Comparison of ENCODE assay signal across 10 cellular contexts in genomic region chr12:125968413-125968812, GRCh38.
"Had no signal": no experiment of that assay in that cellular context is flagged by ENCODE, and none has a peak within 500 bp of the region (broad histone marks: within the 10 kb centered on the region; RNA-seq: fewer than 3 reads in every experiment).

No MANE protein-coding gene starts in this region.

- H2AFZ ChIP-seq: GM23248 had no signal

- DNase-seq: GM23248, GOT3, H7, H9, HCEC 1CT, HFFc6 had no signal

- H3K9ac ChIP-seq: GM23248 had no signal

- H3K4me3 Mint-ChIP-seq: H9, HFFc6 had no signal

- H3K4me1 Mint-ChIP-seq: H9 had no signal

- ATAC-seq: HCT116 had no signal

- H3K9me3 ChIP-seq: HAP-1 had no signal

- H3K27ac Mint-ChIP-seq: H9, HFFc6 had no signal

- H3K36me3 ChIP-seq: HAP-1 had no signal

- H3K4me3 ChIP-seq: GM23248, HAP-1 had no signal

- H3K4me1 ChIP-seq: HAP-1 had no signal

- H3K27ac ChIP-seq: GM23248 had no signal

- FAIRE-seq: H1, H54 had no signal

- H3K9me3 Mint-ChIP-seq: H9 had no signal
